Comparison of ENCODE assay signal across 20 cellular contexts in the genomic region with DNA sequence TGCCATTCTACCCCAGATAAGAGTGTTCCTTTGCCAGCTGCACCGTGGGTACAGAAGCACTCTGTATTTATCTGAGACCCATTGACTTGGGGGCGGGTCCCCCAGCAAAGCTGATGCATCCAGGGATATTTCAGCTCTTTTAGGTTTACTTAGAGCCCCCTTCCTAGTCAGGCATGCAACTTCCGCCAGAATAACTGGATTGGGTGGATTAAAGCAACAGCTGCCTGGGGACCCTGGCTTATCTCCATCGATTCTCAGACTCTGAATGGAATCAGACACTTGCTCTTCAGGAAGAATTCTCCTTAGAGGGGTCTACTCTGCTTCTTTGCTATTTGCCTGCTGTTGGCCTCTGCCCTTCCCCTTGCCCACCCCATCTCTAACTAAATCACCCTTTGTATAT.
"Had no signal": no experiment of that assay in that cellular context is flagged by ENCODE, and none has a peak within 500 bp of the region (broad histone marks: within the 10 kb centered on the region; RNA-seq: fewer than 3 reads in every experiment).

No MANE protein-coding gene starts in this region.

- H3K27me3 ChIP-seq: MG63 had no signal

- H3K36me3 ChIP-seq: MG63 had no signal

- H3K9ac ChIP-seq: SK-N-SH had no signal

- DNase-seq: IMR-90, Karpas-422, KG1, MG63, NCI-H1092, NCI-H1105 treated with DMSO at 0.1 percent for 48 hours, NCI-H1417 treated with DMSO at 0.1 percent for 48 hours, NCI-H146, NCI-H1694 treated with DMSO at 0.1 percent for 48 hours, NCI-H1930, NCI-H2081, NCI-H2107, NCI-H2227 treated with DMSO at 0.1 percent for 48 hours, NCI-H526, Right ventricle myocardium superior, RPMI8226, SIG-M5, SK-N-SH, SW 1271, T-helper 1 cell had no signal

- H3K4me3 ChIP-seq: MG63 had no signal

- H3K4me2 ChIP-seq: SK-N-SH had no signal
